12 cellular contexts compared by ENCODE assay signal in genomic region chr17:17757944-17758343, GRCh38.
DNase-seq lines count a peak whose midpoint lies in the region; FAIRE-seq and TF ChIP-seq lines count a peak whose summit lies in the region.
"Had no signal": no experiment of that assay in that cellular context is flagged by ENCODE, and none has a peak within 500 bp of the region (broad histone marks: within the 10 kb centered on the region; RNA-seq: fewer than 3 reads in every experiment).

No MANE protein-coding gene starts in this region.

- no peaks in the 10 kb centered on the region for H3K9me3 ChIP-seq in SK-N-SH
- H3K9me3 ChIP-seq: SJCRH30 had no signal

- no peak for DNase-seq in activated naive CD4-positive, alpha-beta T cell treated with anti-CD3 and anti-CD28 coated beads for 36 hours
- DNase-seq in activated naive CD4-positive, alpha-beta T cell treated with anti-CD3 and anti-CD28 coated beads, Interleukin-2, amount 50 U/mL, for 16 hours, result no peak
- DNase-seq in NCI-H345 treated with DMSO at 0.1 percent for 48 hours (lab: John Stamatoyannopoulos, UW; ENCODE audit: unreplicated experiment), result peak; percentile 50
- no peak for DNase-seq in activated effector memory CD4-positive, alpha-beta T cell treated with Interleukin-2 at 50 U/mL for 16 hours
- DNase-seq in D721Med (ENCODE audit: insufficient read length, low spot score), result no peak
- no peak for DNase-seq in SK-N-SH
- DNase-seq: activated CD4-positive, alpha-beta T cell treated with anti-CD3 and anti-CD28 coated beads, Interleukin-2, amount 50 U/mL, for 1 hour; erythroblast; MM.1S; SJCRH30 had no signal

- H3K79me2 ChIP-seq in SK-N-SH (ENCODE audit: insufficient read depth), result peaks cover 47% of the 10 kb centered on the region; the same call in 1 of the 2 replicates

- peaks cover 9 to 58% of the 10 kb centered on the region in 2 experiments; a peak in 2 of 4 replicates for H3K4me1 ChIP-seq in SK-N-SH (ENCODE audit: control insufficient read depth in 1 of 2, insufficient read depth in 2 of 2, low read depth in 1 of 2, low read length in 1 of 2)

- no peaks in the 10 kb centered on the region for H3K9me3 Mint-ChIP-seq in activated naive CD4-positive, alpha-beta T cell treated with anti-CD3 and anti-CD28 coated beads for 36 hours
- H3K9me3 Mint-ChIP-seq in dendritic cell treated with granulocyte-macrophage colony-stimulating factor and Interleukin-4, amounts not matched to agents 40 ng/mL and 50 ng/mL, for 4 days, result no peaks in the 10 kb centered on the region

- no peaks in the 10 kb centered on the region for H3K9me2 ChIP-seq in SK-N-SH

- no peak overlapping the region for H3K4me3 ChIP-seq in SK-N-SH (ENCODE audit: low read depth in 2 of 2, low read length in 1 of 2)
- H3K4me3 ChIP-seq: SJCRH30 had no signal

- no peaks in the 10 kb centered on the region for H3K36me3 Mint-ChIP-seq in activated naive CD4-positive, alpha-beta T cell treated with anti-CD3 and anti-CD28 coated beads for 36 hours (ENCODE audit: low read depth)
- peaks cover 12% of the 10 kb centered on the region for H3K36me3 Mint-ChIP-seq in dendritic cell treated with granulocyte-macrophage colony-stimulating factor and Interleukin-4, amounts not matched to agents 40 ng/mL and 50 ng/mL, for 4 days (ENCODE audit: low read depth)

- no peak for TF ChIP-seq RAD21 in SK-N-SH (IDR thresholded peaks at IDR 0.05; ENCODE audit: low read length)

- peaks cover 0 to 2% of the 10 kb centered on the region in 2 experiments for H3K36me3 ChIP-seq in SK-N-SH (replicated peaks in 1 of 2; ENCODE audit: control insufficient read depth in 1 of 2, insufficient read depth in 2 of 2, low read length in 1 of 2)
- H3K36me3 ChIP-seq: SJCRH30 had no signal

- H2AFZ ChIP-seq in SK-N-SH (ENCODE audit: low read depth), result no peak overlapping the region

- no peak for TF ChIP-seq EP300 in SK-N-SH (IDR thresholded peaks at IDR 0.05; ENCODE audit: borderline replicate concordance in 1 of 2, low read depth in 1 of 2, low read length in 1 of 2)

- peaks cover 43% of the 10 kb centered on the region for H3K4me1 Mint-ChIP-seq in activated naive CD4-positive, alpha-beta T cell treated with anti-CD3 and anti-CD28 coated beads for 36 hours (ENCODE audit: low read depth)
- peaks cover 28% of the 10 kb centered on the region for H3K4me1 Mint-ChIP-seq in dendritic cell treated with granulocyte-macrophage colony-stimulating factor and Interleukin-4, amounts not matched to agents 40 ng/mL and 50 ng/mL, for 4 days (ENCODE audit: low read depth)

- TF ChIP-seq CTCF in D721Med (IDR thresholded peaks at IDR 0.05; ENCODE audit: insufficient read depth, missing control alignments) (no peak), SK-N-SH (IDR thresholded peaks at IDR 0.05) (no peak)

- intact Hi-C loops in activated naive CD4-positive, alpha-beta T cell treated with anti-CD3 and anti-CD28 coated beads for 36 hours (cut with micrococcal nuclease), result no loop called here
- intact Hi-C loops in dendritic cell treated with granulocyte-macrophage colony-stimulating factor and Interleukin-4, amounts not matched to agents 40 ng/mL and 50 ng/mL, for 4 days (cut with micrococcal nuclease), result no loop called here

- no peak overlapping the region for H3K9ac ChIP-seq in SK-N-SH

- POLR2A ChIA-PET in SK-N-SH (lab: Yijun Ruan, JAX), result no interaction called here

- H3K27ac ChIP-seq in temporal lobe (ENCODE audit: low read depth, low read length) (peak overlapping the region; percentile 54), SK-N-SH (ENCODE audit: low read depth in 2 of 2, low read length in 1 of 2) (peak overlapping the region in 1 of 2 experiments; percentile 47; a peak in 1 of 4 replicates)
- H3K27ac ChIP-seq: SJCRH30 had no signal

- H3K27ac Mint-ChIP-seq in activated naive CD4-positive, alpha-beta T cell treated with anti-CD3 and anti-CD28 coated beads for 36 hours, result no peak overlapping the region
- H3K27ac Mint-ChIP-seq in dendritic cell treated with granulocyte-macrophage colony-stimulating factor and Interleukin-4, amounts not matched to agents 40 ng/mL and 50 ng/mL, for 4 days, result peak overlapping the region; percentile 33

- H3K4me3 Mint-ChIP-seq in activated naive CD4-positive, alpha-beta T cell treated with anti-CD3 and anti-CD28 coated beads for 36 hours, result peak overlapping the region; percentile 24
- no peak overlapping the region for H3K4me3 Mint-ChIP-seq in dendritic cell treated with granulocyte-macrophage colony-stimulating factor and Interleukin-4, amounts not matched to agents 40 ng/mL and 50 ng/mL, for 4 days

- peaks cover 39% of the 10 kb centered on the region for H4K20me1 ChIP-seq in SK-N-SH (ENCODE audit: insufficient read depth)

- H3F3A ChIP-seq in SK-N-SH (replicated peaks; ENCODE audit: insufficient read depth), result no peaks in the 10 kb centered on the region

- WGBS in SK-N-SH (ENCODE audit: low lambda C conversion rate), result 97% methylated on average over 14 of the region's 14 CpGs

- H3K27me3 Mint-ChIP-seq in activated naive CD4-positive, alpha-beta T cell treated with anti-CD3 and anti-CD28 coated beads for 36 hours (ENCODE audit: low read depth), result no peaks in the 10 kb centered on the region
- H3K27me3 Mint-ChIP-seq in dendritic cell treated with granulocyte-macrophage colony-stimulating factor and Interleukin-4, amounts not matched to agents 40 ng/mL and 50 ng/mL, for 4 days, result peaks cover 16% of the 10 kb centered on the region

- no peak for FAIRE-seq in D721Med (lab: Jason Lieb, UNC)

- CTCF ChIA-PET in activated naive CD4-positive, alpha-beta T cell treated with anti-CD3 and anti-CD28 coated beads for 36 hours (lab: Charles Lee), result interaction anchor here (0.6 to 1.5 kb wide), 3 partner anchors 26 to 778 kb away, joined by 3 to 4 read pairs (median 3); no protein-coding TSS in a partner anchor
- CTCF ChIA-PET in SK-N-SH (lab: Yijun Ruan, JAX), result interaction anchor here (0.6 to 1.2 kb wide), 5 partner anchors 12 to 102 kb away, joined by 3 to 4 read pairs (median 3); no protein-coding TSS in a partner anchor

- no peaks in the 10 kb centered on the region for H3K27me3 ChIP-seq in SK-N-SH (ENCODE audit: insufficient read depth)
- H3K27me3 ChIP-seq: SJCRH30 had no signal

- no peak overlapping the region for H3K4me2 ChIP-seq in SK-N-SH

TF ChIP-seq in SK-N-SH, 30 proteins besides CTCF, POLR2A, EP300 and RAD21:
- TF ChIP-seq FOXJ3 (CRISPR knock-in tag; IDR thresholded peaks at IDR 0.05), result no peak
- no peak for TF ChIP-seq EZH2phosphoT487 (IDR thresholded peaks at IDR 0.05; ENCODE audit: borderline replicate concordance, low read depth)
- TF ChIP-seq TAF1 (IDR thresholded peaks at IDR 0.05; ENCODE audit: borderline replicate concordance, low read depth, low read length), result no peak
- no peak for TF ChIP-seq YY1 (IDR thresholded peaks at IDR 0.05; ENCODE audit: low read depth)
- TF ChIP-seq, protein P1, sequence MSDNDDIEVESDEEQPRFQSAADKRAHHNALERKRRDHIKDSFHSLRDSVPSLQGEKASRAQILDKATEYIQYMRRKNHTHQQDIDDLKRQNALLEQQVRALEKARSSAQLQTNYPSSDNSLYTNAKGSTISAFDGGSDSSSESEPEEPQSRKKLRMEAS (IDR thresholded peaks at IDR 0.05; ENCODE audit: low read depth), result no peak
- TF ChIP-seq SMC3 (IDR thresholded peaks at IDR 0.05; ENCODE audit: low read depth, low read length), result no peak
- TF ChIP-seq MEF2A (IDR thresholded peaks at IDR 0.05; ENCODE audit: borderline replicate concordance, low read depth), result no peak
- TF ChIP-seq IRF3 (IDR thresholded peaks at IDR 0.05; ENCODE audit: low read depth, low read length), result no peak
- TF ChIP-seq FOSL2 (IDR thresholded peaks at IDR 0.05; ENCODE audit: borderline replicate concordance, low read depth), result no peak
- no peak for TF ChIP-seq GABPA (IDR thresholded peaks at IDR 0.05; ENCODE audit: low read depth)
- TF ChIP-seq FOXM1 (IDR thresholded peaks at IDR 0.05; ENCODE audit: low read depth), result no peak
